In the genomic region with DNA sequence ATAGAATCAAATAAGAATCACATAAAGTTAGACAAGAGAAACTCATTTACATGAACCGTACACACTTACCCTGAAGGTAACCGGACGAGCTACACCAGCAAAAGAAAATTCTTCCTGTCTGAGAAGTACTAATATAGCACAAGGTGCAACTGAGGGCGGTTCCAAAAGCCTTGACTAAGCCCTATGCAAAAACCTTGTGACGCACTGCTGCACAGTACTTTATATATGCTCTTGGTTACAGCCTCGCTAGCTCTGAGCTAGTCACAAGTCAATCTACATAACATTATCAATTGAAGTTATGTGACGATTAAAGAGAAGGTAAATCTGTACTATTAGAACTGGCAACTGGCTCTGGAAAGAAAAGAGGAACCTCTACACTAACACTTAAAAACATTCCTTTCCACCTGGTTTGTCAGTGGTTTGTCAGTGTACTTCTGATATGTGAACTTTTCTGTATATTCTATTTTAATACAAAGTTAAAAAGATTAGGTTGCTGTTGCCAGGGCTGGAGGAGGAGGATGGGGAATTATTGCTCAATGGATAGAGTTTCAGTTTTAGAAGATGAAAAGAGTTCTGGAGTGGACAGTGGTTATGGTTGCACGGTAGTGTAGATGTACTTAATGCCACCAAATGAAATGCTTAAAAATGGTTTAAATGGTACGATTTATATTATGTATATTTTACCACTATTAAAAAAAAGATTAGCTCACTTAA, we compare ENCODE assay signal across 8 cellular contexts. TPM values are rescaled to one million over a fixed set of nuclear protein-coding genes. Genes with fewer than 3 reads are reported as not detected.
DNase-seq lines count a peak whose midpoint lies in the region; ATAC-seq and TF ChIP-seq lines count a peak whose summit lies in the region.

No MANE protein-coding gene starts in this region.

- peak; percentile 87 for ATAC-seq in HG03097 (IDR thresholded peaks at IDR 0.05; ENCODE audit: low FRiP score, unreplicated experiment)
- peak; percentile 99 to 100 (median 100) for ATAC-seq in T-cell (replicated peaks in 1 of 4)

- no peak for TF ChIP-seq CTCF in breast epithelium (IDR thresholded peaks at IDR 0.05)
- no peak for TF ChIP-seq CTCF in suprapubic skin (IDR thresholded peaks at IDR 0.05)

- DNase-seq in NOMO-1 treated with DMSO at 0.1 percent for 48 hours (lab: John Stamatoyannopoulos, UW; ENCODE audit: unreplicated experiment) (peak; percentile 42), NOMO-1 treated with dmso at 0.1 percent for 144 hours (lab: John Stamatoyannopoulos, UW; ENCODE audit: unreplicated experiment) (no peak), T-cell (peak; percentile 10 to 82 (median 68)), breast epithelium (ENCODE audit: low spot score in 2 of 2) (peak in 1 of 2 donors; percentile 37), mucosa of gallbladder (ENCODE audit: low spot score) (peak; percentile 74), suprapubic skin (ENCODE audit: low spot score in 2 of 2) (no peak), NCI-H2081 treated with DMSO at 0.1 percent for 48 hours (lab: John Stamatoyannopoulos, UW) (no peak)

- POLR2A ChIA-PET in T-cell (lab: Charles Lee), result interaction anchor here (0.6 to 2.7 kb wide), 17 partner anchors 9 to 546 kb away, joined by 3 to 12 read pairs (median 4); a partner anchor contains a TSS

- TF ChIP-seq POLR2A in breast epithelium (IDR thresholded peaks at IDR 0.05) (no peak), suprapubic skin (IDR thresholded peaks at IDR 0.05) (no peak)

- peaks cover 64 to 66% (median 66%) of the 10 kb centered on the region in 3 donors for H3K4me1 Mint-ChIP-seq in T-cell

- intact Hi-C loops in breast epithelium (cut with DNase I; ENCODE audit: low total_unique reads), result no loop called here

- no peaks in the 10 kb centered on the region for H3K9me3 ChIP-seq in breast epithelium
- no peaks in the 10 kb centered on the region for H3K9me3 ChIP-seq in suprapubic skin

- H3K36me3 ChIP-seq in breast epithelium (no peaks in the 10 kb centered on the region), suprapubic skin (no peaks in the 10 kb centered on the region)

- peak overlapping the region; percentile 22 to 62 for H3K27ac ChIP-seq in breast epithelium
- H3K27ac ChIP-seq in suprapubic skin, result peak overlapping the region; percentile 51

- H3K4me1 ChIP-seq in breast epithelium, result peaks cover 0 to 7% of the 10 kb centered on the region in 2 donors
- H3K4me1 ChIP-seq in suprapubic skin, result peaks cover 57% of the 10 kb centered on the region

- CTCF ChIA-PET in T-cell (lab: Charles Lee), result interaction anchor here (0.5 to 3.9 kb wide), 20 partner anchors 8 to 549 kb away, joined by 3 to 30 read pairs (median 4); a partner anchor contains a TSS

- H3K27me3 ChIP-seq in breast epithelium, result no peaks in the 10 kb centered on the region
- H3K27me3 ChIP-seq in suprapubic skin, result no peaks in the 10 kb centered on the region

- peak overlapping the region; percentile 91 to 92 for H3K27ac Mint-ChIP-seq in T-cell

- 35% methylated on average over 9 of the region's 9 CpGs for WGBS in suprapubic skin

- no peak for TF ChIP-seq EP300 in suprapubic skin (IDR thresholded peaks at IDR 0.05)

- no peaks in the 10 kb centered on the region for H3K36me3 Mint-ChIP-seq in T-cell

- H3K27me3 Mint-ChIP-seq in T-cell, result no peaks in the 10 kb centered on the region

- H3K4me3 ChIP-seq in breast epithelium (peak overlapping the region in 2 of 3 donors; percentile 23 to 46), suprapubic skin (peak overlapping the region; percentile 13)

- H3K4me3 Mint-ChIP-seq in T-cell, result peak overlapping the region; percentile 72 to 79 (median 78)

- no peaks in the 10 kb centered on the region for H3K9me3 Mint-ChIP-seq in T-cell

RNA-seq across cellular contexts. Expression of a gene that starts 21.6 kb away (rescaled TPM):
- total RNA-seq in T-cell (10 to 100 TPM; 31.1 to 41.1 (median 38.0) TPM), breast epithelium (10 to 100 TPM; 22.2 to 42.3 (median 27.5) TPM), mucosa of gallbladder (45.6 TPM), suprapubic skin (10 to 100 TPM; 26.3 to 51.9 (median 37.2) TPM)

Comparison
In these comparisons a context has a peak if more than half of its experiments do, and no peak if none do; other contexts are left out.
1. DNase-seq: peak in NOMO-1 treated with DMSO at 0.1 percent for 48 hours (single experiment), T-cell (34 of 34) and mucosa of gallbladder (single experiment); none in NOMO-1 treated with dmso at 0.1 percent for 144 hours (single experiment), suprapubic skin (0 of 2) and NCI-H2081 treated with DMSO at 0.1 percent for 48 hours (single experiment).